1 cellular context compared by ENCODE assay signal in the genomic region with DNA sequence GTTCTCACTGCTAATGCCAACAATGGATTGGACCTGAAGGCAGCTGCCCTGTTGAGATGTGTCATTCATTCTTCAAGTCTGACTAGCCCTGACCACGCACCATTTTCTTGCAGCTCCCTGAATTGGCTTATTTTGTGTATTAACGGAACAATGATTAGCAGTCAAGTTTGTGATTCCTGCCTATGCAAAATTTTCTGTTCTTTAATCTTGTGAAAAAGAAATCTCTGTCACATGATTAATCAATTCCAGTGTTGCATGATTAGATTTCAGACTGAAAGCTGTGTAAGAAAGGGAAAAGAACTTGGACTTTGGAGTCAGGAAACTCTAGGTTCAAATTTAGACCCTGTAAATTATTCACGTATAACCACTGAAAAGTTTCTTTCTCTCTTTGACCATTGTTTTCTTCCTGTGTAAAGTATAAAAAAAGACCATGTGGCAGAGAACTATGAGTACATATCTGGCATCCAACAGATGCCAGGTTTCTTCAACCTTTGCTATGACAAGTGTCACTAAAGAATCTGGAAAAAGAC.
TF ChIP-seq lines count a peak whose summit lies in the region.

No MANE protein-coding gene starts in this region.

TF ChIP-seq in GM12878, 131 proteins besides CTCF, POLR2A, EP300 and RAD21 (continued from another document and continues in another):
- TF ChIP-seq ZZZ3 (IDR thresholded peaks at IDR 0.05; ENCODE audit: control insufficient read depth, insufficient read length, low read depth), result no peak
- TF ChIP-seq NFIC (IDR thresholded peaks at IDR 0.05; ENCODE audit: low read depth, low read length), result peak; percentile 74
- TF ChIP-seq, protein P1, sequence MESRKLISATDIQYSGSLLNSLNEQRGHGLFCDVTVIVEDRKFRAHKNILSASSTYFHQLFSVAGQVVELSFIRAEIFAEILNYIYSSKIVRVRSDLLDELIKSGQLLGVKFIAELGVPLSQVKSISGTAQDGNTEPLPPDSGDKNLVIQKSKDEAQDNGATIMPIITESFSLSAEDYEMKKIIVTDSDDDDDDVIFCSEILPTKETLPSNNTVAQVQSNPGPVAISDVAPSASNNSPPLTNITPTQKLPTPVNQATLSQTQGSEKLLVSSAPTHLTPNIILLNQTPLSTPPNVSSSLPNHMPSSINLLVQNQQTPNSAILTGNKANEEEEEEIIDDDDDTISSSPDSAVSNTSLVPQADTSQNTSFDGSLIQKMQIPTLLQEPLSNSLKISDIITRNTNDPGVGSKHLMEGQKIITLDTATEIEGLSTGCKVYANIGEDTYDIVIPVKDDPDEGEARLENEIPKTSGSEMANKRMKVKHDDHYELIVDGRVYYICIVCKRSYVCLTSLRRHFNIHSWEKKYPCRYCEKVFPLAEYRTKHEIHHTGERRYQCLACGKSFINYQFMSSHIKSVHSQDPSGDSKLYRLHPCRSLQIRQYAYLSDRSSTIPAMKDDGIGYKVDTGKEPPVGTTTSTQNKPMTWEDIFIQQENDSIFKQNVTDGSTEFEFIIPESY (IDR thresholded peaks at IDR 0.05), result no peak
- TF ChIP-seq ZNF622 (IDR thresholded peaks at IDR 0.05), result no peak
- TF ChIP-seq ATF7 (IDR thresholded peaks at IDR 0.05; ENCODE audit: low read depth), result peak; percentile 84
- TF ChIP-seq, protein P2, sequence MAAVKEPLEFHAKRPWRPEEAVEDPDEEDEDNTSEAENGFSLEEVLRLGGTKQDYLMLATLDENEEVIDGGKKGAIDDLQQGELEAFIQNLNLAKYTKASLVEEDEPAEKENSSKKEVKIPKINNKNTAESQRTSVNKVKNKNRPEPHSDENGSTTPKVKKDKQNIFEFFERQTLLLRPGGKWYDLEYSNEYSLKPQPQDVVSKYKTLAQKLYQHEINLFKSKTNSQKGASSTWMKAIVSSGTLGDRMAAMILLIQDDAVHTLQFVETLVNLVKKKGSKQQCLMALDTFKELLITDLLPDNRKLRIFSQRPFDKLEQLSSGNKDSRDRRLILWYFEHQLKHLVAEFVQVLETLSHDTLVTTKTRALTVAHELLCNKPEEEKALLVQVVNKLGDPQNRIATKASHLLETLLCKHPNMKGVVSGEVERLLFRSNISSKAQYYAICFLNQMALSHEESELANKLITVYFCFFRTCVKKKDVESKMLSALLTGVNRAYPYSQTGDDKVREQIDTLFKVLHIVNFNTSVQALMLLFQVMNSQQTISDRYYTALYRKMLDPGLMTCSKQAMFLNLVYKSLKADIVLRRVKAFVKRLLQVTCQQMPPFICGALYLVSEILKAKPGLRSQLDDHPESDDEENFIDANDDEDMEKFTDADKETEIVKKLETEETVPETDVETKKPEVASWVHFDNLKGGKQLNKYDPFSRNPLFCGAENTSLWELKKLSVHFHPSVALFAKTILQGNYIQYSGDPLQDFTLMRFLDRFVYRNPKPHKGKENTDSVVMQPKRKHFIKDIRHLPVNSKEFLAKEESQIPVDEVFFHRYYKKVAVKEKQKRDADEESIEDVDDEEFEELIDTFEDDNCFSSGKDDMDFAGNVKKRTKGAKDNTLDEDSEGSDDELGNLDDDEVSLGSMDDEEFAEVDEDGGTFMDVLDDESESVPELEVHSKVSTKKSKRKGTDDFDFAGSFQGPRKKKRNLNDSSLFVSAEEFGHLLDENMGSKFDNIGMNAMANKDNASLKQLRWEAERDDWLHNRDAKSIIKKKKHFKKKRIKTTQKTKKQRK (IDR thresholded peaks at IDR 0.05; ENCODE audit: low read depth, low read length), result no peak
- TF ChIP-seq CBX3 (IDR thresholded peaks at IDR 0.05; ENCODE audit: borderline replicate concordance, low read depth), result no peak
- TF ChIP-seq TCF3 (IDR thresholded peaks at IDR 0.05; ENCODE audit: borderline replicate concordance, insufficient read depth, low read depth, low read length), result no peak
- TF ChIP-seq, protein P3, sequence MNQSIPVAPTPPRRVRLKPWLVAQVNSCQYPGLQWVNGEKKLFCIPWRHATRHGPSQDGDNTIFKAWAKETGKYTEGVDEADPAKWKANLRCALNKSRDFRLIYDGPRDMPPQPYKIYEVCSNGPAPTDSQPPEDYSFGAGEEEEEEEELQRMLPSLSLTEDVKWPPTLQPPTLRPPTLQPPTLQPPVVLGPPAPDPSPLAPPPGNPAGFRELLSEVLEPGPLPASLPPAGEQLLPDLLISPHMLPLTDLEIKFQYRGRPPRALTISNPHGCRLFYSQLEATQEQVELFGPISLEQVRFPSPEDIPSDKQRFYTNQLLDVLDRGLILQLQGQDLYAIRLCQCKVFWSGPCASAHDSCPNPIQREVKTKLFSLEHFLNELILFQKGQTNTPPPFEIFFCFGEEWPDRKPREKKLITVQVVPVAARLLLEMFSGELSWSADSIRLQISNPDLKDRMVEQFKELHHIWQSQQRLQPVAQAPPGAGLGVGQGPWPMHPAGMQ (IDR thresholded peaks at IDR 0.05; ENCODE audit: borderline replicate concordance), result no peak
- TF ChIP-seq STAT1 (conservative IDR thresholded peaks at IDR 0.05), result no peak
- TF ChIP-seq NR2C1 (IDR thresholded peaks at IDR 0.05), result no peak
- TF ChIP-seq LARP7 (IDR thresholded peaks at IDR 0.05), result no peak
- no peak for TF ChIP-seq KDM1A (IDR thresholded peaks at IDR 0.05; ENCODE audit: borderline replicate concordance)
- TF ChIP-seq RBBP5 (conservative IDR thresholded peaks at IDR 0.05), result no peak
- 0 out of 2 replicates have a peak, but pooled peaks have one; percentile 29 for TF ChIP-seq PML (IDR thresholded peaks at IDR 0.05; ENCODE audit: low read length)
- TF ChIP-seq RELA (IDR thresholded peaks at IDR 0.05; ENCODE audit: borderline replicate concordance, partially characterized antibody), result no peak
- TF ChIP-seq SMARCA5 (IDR thresholded peaks at IDR 0.05), result no peak
- TF ChIP-seq NBN (IDR thresholded peaks at IDR 0.05), result 0 out of 2 replicates have a peak, but pooled peaks have one; percentile 59
- TF ChIP-seq MTA2 (IDR thresholded peaks at IDR 0.05; ENCODE audit: low read depth), result peak; percentile 90
- TF ChIP-seq, protein P4, sequence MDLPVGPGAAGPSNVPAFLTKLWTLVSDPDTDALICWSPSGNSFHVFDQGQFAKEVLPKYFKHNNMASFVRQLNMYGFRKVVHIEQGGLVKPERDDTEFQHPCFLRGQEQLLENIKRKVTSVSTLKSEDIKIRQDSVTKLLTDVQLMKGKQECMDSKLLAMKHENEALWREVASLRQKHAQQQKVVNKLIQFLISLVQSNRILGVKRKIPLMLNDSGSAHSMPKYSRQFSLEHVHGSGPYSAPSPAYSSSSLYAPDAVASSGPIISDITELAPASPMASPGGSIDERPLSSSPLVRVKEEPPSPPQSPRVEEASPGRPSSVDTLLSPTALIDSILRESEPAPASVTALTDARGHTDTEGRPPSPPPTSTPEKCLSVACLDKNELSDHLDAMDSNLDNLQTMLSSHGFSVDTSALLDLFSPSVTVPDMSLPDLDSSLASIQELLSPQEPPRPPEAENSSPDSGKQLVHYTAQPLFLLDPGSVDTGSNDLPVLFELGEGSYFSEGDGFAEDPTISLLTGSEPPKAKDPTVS (IDR thresholded peaks at IDR 0.05; ENCODE audit: low read depth, low read length), result no peak
- TF ChIP-seq, protein P5, sequence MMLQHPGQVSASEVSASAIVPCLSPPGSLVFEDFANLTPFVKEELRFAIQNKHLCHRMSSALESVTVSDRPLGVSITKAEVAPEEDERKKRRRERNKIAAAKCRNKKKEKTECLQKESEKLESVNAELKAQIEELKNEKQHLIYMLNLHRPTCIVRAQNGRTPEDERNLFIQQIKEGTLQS (IDR thresholded peaks at IDR 0.05; ENCODE audit: borderline replicate concordance, extremely low read depth, low read depth, low read length), result no peak
- no peak for TF ChIP-seq CREB1 (IDR thresholded peaks at IDR 0.05; ENCODE audit: low read depth)
- TF ChIP-seq FOS (IDR thresholded peaks at IDR 0.05; ENCODE audit: borderline replicate concordance, extremely low read depth, insufficient read length), result no peak
- TF ChIP-seq BACH1 (IDR thresholded peaks at IDR 0.05; ENCODE audit: borderline replicate concordance), result no peak
- no peak for TF ChIP-seq HDAC6 (IDR thresholded peaks at IDR 0.05; ENCODE audit: unreplicated experiment)
- no peak for TF ChIP-seq SREBF2 (IDR thresholded peaks at IDR 0.05; ENCODE audit: low read length)
- TF ChIP-seq CHD2 (IDR thresholded peaks at IDR 0.05; ENCODE audit: borderline replicate concordance, low read depth, low read length), result peak; percentile 57; the same call in 1 of the 2 replicates
- TF ChIP-seq NFXL1 (IDR thresholded peaks at IDR 0.05; ENCODE audit: borderline replicate concordance), result no peak
- no peak for TF ChIP-seq JUND (IDR thresholded peaks at IDR 0.05; ENCODE audit: low read depth, low read length)
- TF ChIP-seq, protein P6, sequence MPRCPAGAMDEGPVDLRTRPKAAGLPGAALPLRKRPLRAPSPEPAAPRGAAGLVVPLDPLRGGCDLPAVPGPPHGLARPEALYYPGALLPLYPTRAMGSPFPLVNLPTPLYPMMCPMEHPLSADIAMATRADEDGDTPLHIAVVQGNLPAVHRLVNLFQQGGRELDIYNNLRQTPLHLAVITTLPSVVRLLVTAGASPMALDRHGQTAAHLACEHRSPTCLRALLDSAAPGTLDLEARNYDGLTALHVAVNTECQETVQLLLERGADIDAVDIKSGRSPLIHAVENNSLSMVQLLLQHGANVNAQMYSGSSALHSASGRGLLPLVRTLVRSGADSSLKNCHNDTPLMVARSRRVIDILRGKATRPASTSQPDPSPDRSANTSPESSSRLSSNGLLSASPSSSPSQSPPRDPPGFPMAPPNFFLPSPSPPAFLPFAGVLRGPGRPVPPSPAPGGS (IDR thresholded peaks at IDR 0.05; ENCODE audit: borderline replicate concordance, insufficient read depth, low read depth, low read length, poor library complexity, severe bottlenecking), result no peak
- no peak for TF ChIP-seq BCL11A (IDR thresholded peaks at IDR 0.05; ENCODE audit: low read depth, low read length)
- no peak for TF ChIP-seq CBFB (IDR thresholded peaks at IDR 0.05; ENCODE audit: low read depth)
- TF ChIP-seq MEF2A (IDR thresholded peaks at IDR 0.05; ENCODE audit: insufficient read depth, low read depth, low read length), result peak; percentile 83
- TF ChIP-seq ZNF384 (IDR thresholded peaks at IDR 0.05; ENCODE audit: borderline replicate concordance, low read depth, low read length), result peak; percentile 13; the same call in 1 of the 2 replicates
- TF ChIP-seq RUNX3 (IDR thresholded peaks at IDR 0.05; ENCODE audit: low read length), result peak; percentile 58
- TF ChIP-seq EED (IDR thresholded peaks at IDR 0.05; ENCODE audit: low read depth), result no peak
- TF ChIP-seq ZNF274 (IDR thresholded peaks at IDR 0.05; ENCODE audit: insufficient read depth, insufficient read length), result no peak
- TF ChIP-seq, protein P7, sequence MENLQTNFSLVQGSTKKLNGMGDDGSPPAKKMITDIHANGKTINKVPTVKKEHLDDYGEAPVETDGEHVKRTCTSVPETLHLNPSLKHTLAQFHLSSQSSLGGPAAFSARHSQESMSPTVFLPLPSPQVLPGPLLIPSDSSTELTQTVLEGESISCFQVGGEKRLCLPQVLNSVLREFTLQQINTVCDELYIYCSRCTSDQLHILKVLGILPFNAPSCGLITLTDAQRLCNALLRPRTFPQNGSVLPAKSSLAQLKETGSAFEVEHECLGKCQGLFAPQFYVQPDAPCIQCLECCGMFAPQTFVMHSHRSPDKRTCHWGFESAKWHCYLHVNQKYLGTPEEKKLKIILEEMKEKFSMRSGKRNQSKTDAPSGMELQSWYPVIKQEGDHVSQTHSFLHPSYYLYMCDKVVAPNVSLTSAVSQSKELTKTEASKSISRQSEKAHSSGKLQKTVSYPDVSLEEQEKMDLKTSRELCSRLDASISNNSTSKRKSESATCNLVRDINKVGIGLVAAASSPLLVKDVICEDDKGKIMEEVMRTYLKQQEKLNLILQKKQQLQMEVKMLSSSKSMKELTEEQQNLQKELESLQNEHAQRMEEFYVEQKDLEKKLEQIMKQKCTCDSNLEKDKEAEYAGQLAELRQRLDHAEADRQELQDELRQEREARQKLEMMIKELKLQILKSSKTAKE (IDR thresholded peaks at IDR 0.05; ENCODE audit: low read depth, poor library complexity, severe bottlenecking), result peak; percentile 85
- TF ChIP-seq IRF4 (IDR thresholded peaks at IDR 0.05; ENCODE audit: low read depth, low read length), result no peak
- no peak for TF ChIP-seq SMC3 (IDR thresholded peaks at IDR 0.05; ENCODE audit: borderline replicate concordance, low read length)
- peak; percentile 91 for TF ChIP-seq IKZF1 (conservative IDR thresholded peaks at IDR 0.05)
- TF ChIP-seq, protein P8, sequence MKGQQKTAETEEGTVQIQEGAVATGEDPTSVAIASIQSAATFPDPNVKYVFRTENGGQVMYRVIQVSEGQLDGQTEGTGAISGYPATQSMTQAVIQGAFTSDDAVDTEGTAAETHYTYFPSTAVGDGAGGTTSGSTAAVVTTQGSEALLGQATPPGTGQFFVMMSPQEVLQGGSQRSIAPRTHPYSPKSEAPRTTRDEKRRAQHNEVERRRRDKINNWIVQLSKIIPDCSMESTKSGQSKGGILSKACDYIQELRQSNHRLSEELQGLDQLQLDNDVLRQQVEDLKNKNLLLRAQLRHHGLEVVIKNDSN (IDR thresholded peaks at IDR 0.05; ENCODE audit: borderline replicate concordance, extremely low read length, insufficient read depth, low read depth, low read length), result no peak
- TF ChIP-seq EGR1 (IDR thresholded peaks at IDR 0.05; ENCODE audit: borderline replicate concordance in 1 of 2, low read depth in 2 of 2, low read length in 2 of 2), result no peak
- TF ChIP-seq SP1 (IDR thresholded peaks at IDR 0.05; ENCODE audit: low read depth, low read length), result no peak
- no peak for TF ChIP-seq YY1 (IDR thresholded peaks at IDR 0.05; ENCODE audit: low read depth, low read length)
- TF ChIP-seq, protein P9, sequence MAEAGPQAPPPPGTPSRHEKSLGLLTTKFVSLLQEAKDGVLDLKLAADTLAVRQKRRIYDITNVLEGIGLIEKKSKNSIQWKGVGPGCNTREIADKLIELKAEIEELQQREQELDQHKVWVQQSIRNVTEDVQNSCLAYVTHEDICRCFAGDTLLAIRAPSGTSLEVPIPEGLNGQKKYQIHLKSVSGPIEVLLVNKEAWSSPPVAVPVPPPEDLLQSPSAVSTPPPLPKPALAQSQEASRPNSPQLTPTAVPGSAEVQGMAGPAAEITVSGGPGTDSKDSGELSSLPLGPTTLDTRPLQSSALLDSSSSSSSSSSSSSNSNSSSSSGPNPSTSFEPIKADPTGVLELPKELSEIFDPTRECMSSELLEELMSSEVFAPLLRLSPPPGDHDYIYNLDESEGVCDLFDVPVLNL (IDR thresholded peaks at IDR 0.05; ENCODE audit: low read depth, low read length), result no peak
- TF ChIP-seq DPF2 (IDR thresholded peaks at IDR 0.05), result peak; percentile 65; the same call in 1 of the 2 replicates
